Comparison of ENCODE assay signal across 9 cellular contexts in genomic region chr10:3096149-3096548, GRCh38. TPM values are rescaled to one million over a fixed set of nuclear protein-coding genes. Genes with fewer than 3 reads are reported as not detected.
DNase-seq lines count a peak whose midpoint lies in the region; ATAC-seq and TF ChIP-seq lines count a peak whose summit lies in the region.
"Had no signal": no experiment of that assay in that cellular context is flagged by ENCODE, and none has a peak within 500 bp of the region (broad histone marks: within the 10 kb centered on the region; RNA-seq: fewer than 3 reads in every experiment).

No MANE protein-coding gene starts in this region.

- H3K27ac ChIP-seq in SK-N-SH (ENCODE audit: low read depth in 2 of 2, low read length in 1 of 2): peak overlapping the region; percentile 75 to 97
- H3K27ac ChIP-seq in esophagus muscularis mucosa (replicated peaks in 1 of 4): peak overlapping the region; percentile 78 to 89 (median 84)

- H3K4me2 ChIP-seq in SK-N-SH: peak overlapping the region; percentile 77

- intact Hi-C loops in esophagus muscularis mucosa (cut with DNase I): no loop called here
- intact Hi-C loops in sciatic nerve (cut with DNase I): no loop called here

- no peak for TF ChIP-seq RAD21 in SK-N-SH (IDR thresholded peaks at IDR 0.05; ENCODE audit: low read length)

- no peak for TF ChIP-seq EP300 in SK-N-SH (IDR thresholded peaks at IDR 0.05; ENCODE audit: borderline replicate concordance in 1 of 2, low read depth in 1 of 2, low read length in 1 of 2)
- TF ChIP-seq EP300 in esophagus muscularis mucosa (IDR thresholded peaks at IDR 0.05): no peak

- H3K4me3 ChIP-seq in SK-N-SH (ENCODE audit: low read depth in 2 of 2, low read length in 1 of 2) (peak overlapping the region in 1 of 2 experiments; percentile 40; a peak in 2 of 4 replicates), esophagus muscularis mucosa (peak overlapping the region; percentile 7 to 26 (median 18))

- peak; percentile 9 for ATAC-seq in sciatic nerve

- H2AFZ ChIP-seq in SK-N-SH (ENCODE audit: low read depth): no peak overlapping the region

- H3K9me2 ChIP-seq in SK-N-SH: no peaks in the 10 kb centered on the region

- POLR2A ChIA-PET in SK-N-SH (lab: Yijun Ruan, JAX): no interaction called here

- TF ChIP-seq POLR2A in esophagus muscularis mucosa (IDR thresholded peaks at IDR 0.05; ENCODE audit: low read depth): no peak

- H3K9me3 ChIP-seq in SK-N-SH: no peaks in the 10 kb centered on the region
- H3K9me3 ChIP-seq in esophagus muscularis mucosa: no peaks in the 10 kb centered on the region

- peak; percentile 57 for DNase-seq in Daoy (ENCODE audit: low read depth)
- no peak for DNase-seq in SK-N-SH
- no peak for DNase-seq in esophagus muscularis mucosa (ENCODE audit: extremely low spot score)
- no peak for DNase-seq in sciatic nerve (ENCODE audit: low spot score)
- no peak for DNase-seq in 8988T
- no peak for DNase-seq in NCI-H2029 (lab: John Stamatoyannopoulos, UW)
- no peak for DNase-seq in medulla oblongata (ENCODE audit: extremely low spot score)
- no peak for DNase-seq in UCSD-AML1 (lab: John Stamatoyannopoulos, UW; ENCODE audit: unreplicated experiment)
- DNase-seq: NCI-H2107 had no signal

- 36% methylated on average over 11 of the region's 16 CpGs for WGBS in SK-N-SH (ENCODE audit: low lambda C conversion rate)
- 43% methylated on average over 16 of the region's 16 CpGs for WGBS in esophagus muscularis mucosa

- H3K27me3 ChIP-seq in SK-N-SH (ENCODE audit: insufficient read depth) (no peaks in the 10 kb centered on the region), esophagus muscularis mucosa (no peaks in the 10 kb centered on the region)

- H3K36me3 ChIP-seq in SK-N-SH (replicated peaks in 1 of 2; ENCODE audit: control insufficient read depth in 1 of 2, insufficient read depth in 2 of 2, low read length in 1 of 2): peaks cover 11 to 32% of the 10 kb centered on the region in 2 experiments
- peaks cover 0 to 18% (median 13%) of the 10 kb centered on the region in 4 donors for H3K36me3 ChIP-seq in esophagus muscularis mucosa

- H3F3A ChIP-seq in SK-N-SH (replicated peaks; ENCODE audit: insufficient read depth): peaks cover 41% of the 10 kb centered on the region

- H4K20me1 ChIP-seq in SK-N-SH (ENCODE audit: insufficient read depth): no peaks in the 10 kb centered on the region

- H3K4me1 ChIP-seq in SK-N-SH (ENCODE audit: control insufficient read depth in 1 of 2, insufficient read depth in 2 of 2, low read depth in 1 of 2, low read length in 1 of 2) (peaks cover 16 to 46% of the 10 kb centered on the region in 2 experiments), esophagus muscularis mucosa (peaks cover 26 to 70% (median 58%) of the 10 kb centered on the region in 4 donors)

- CTCF ChIA-PET in SK-N-SH (lab: Yijun Ruan, JAX): no interaction called here

- TF ChIP-seq CTCF in SK-N-SH (IDR thresholded peaks at IDR 0.05) (no peak), esophagus muscularis mucosa (IDR thresholded peaks at IDR 0.05) (no peak)

- H3K9ac ChIP-seq in SK-N-SH: peak overlapping the region; percentile 68

- peaks cover 80% of the 10 kb centered on the region for H3K79me2 ChIP-seq in SK-N-SH (ENCODE audit: insufficient read depth)

TF ChIP-seq in SK-N-SH, 30 proteins besides CTCF, POLR2A, EP300 and RAD21:
- TF ChIP-seq SIN3A (IDR thresholded peaks at IDR 0.05; ENCODE audit: borderline replicate concordance, low read depth, low read length) (no peak), TAF1 (IDR thresholded peaks at IDR 0.05; ENCODE audit: borderline replicate concordance, low read depth, low read length) (no peak), FOSL2 (IDR thresholded peaks at IDR 0.05; ENCODE audit: borderline replicate concordance, low read depth) (no peak), USF1 (IDR thresholded peaks at IDR 0.05; ENCODE audit: borderline replicate concordance, low read depth) (no peak), ZBTB33 (IDR thresholded peaks at IDR 0.05; ENCODE audit: borderline replicate concordance, low read depth) (no peak), FOXJ3 (CRISPR knock-in tag; IDR thresholded peaks at IDR 0.05) (no peak), TCF12 (IDR thresholded peaks at IDR 0.05) (no peak)

RNA-seq across cellular contexts. Expression of gene PFKP, which starts 28.8 kb away (rescaled TPM):
- 176 and 183 TPM in 2 replicates for total RNA-seq in Daoy (2014; rRNA removed; shearing (Covaris generic))
- 143 and 175 TPM in 2 replicates for polyA plus RNA-seq in SK-N-SH (2012; rRNA removed)
- polyA plus RNA-seq in SK-N-SH (2012; cell fraction: cytosol; rRNA removed): 87.4 and 114 TPM in 2 replicates
- 193 and 198 TPM in 2 replicates for polyA plus RNA-seq in SK-N-SH (2012; cell fraction: nucleus; rRNA removed)
- total RNA-seq in esophagus muscularis mucosa (100 to 1,000 TPM in 3 of 4 donors, 10 to 100 TPM in 1; 90.8 to 255 (median 112) TPM), sciatic nerve (41.3 TPM)
